24 cellular contexts compared by ENCODE assay signal in the genomic region with DNA sequence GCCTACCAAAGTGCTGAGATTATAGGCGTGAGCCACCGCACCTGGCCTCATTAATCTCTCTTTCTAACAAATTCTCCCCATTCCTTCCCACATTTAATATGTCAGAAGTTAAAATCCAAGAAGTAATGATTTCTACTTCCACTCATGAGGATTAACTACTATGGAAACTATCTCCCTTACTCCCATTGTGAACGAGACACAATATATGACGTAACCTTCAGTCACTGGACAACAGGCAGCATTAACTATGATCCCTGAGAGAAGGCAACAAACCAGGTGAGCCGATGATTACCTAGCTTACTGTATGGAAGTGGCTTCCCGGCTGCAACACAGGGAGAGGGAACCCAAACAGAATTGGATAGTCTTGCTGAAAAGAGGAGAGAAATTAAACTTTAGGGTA. TPM values are rescaled to one million over a fixed set of nuclear protein-coding genes. Genes with fewer than 3 reads are reported as not detected.
DNase-seq lines count a peak whose midpoint lies in the region; ATAC-seq and TF ChIP-seq lines count a peak whose summit lies in the region.
"Had no signal": no experiment of that assay in that cellular context is flagged by ENCODE, and none has a peak within 500 bp of the region (broad histone marks: within the 10 kb centered on the region; RNA-seq: fewer than 3 reads in every experiment).

No MANE protein-coding gene starts in this region.

- peaks cover 80% of the 10 kb centered on the region for H3K4me1 ChIP-seq in BLaER1
- H3K4me1 ChIP-seq in GM23338 (ENCODE audit: insufficient read depth) = peaks cover 8% of the 10 kb centered on the region; the same call in 1 of the 2 replicates
- H3K4me1 ChIP-seq: neural progenitor cell, testis had no signal

- intact Hi-C loops in left ventricle myocardium superior (cut with micrococcal nuclease) = no loop called here

- H3K4me3 ChIP-seq in BLaER1 (no peak overlapping the region), GM23338 (no peak overlapping the region)
- H3K4me3 ChIP-seq: neural progenitor cell, PC-9, psoas muscle, testis had no signal

- no peaks in the 10 kb centered on the region for H3F3A ChIP-seq in GM23338 (replicated peaks; ENCODE audit: low read depth)

- H3K36me3 ChIP-seq in BLaER1 (peaks cover 36% of the 10 kb centered on the region), GM23338 (ENCODE audit: insufficient read depth) (no peaks in the 10 kb centered on the region)
- H3K36me3 ChIP-seq: neural progenitor cell had no signal

- no peaks in the 10 kb centered on the region for H3K9me2 ChIP-seq in GM23338 (ENCODE audit: insufficient read depth)

- H4K20me1 ChIP-seq in BLaER1 (peaks cover 26% of the 10 kb centered on the region), GM23338 (replicated peaks; ENCODE audit: insufficient read depth) (peaks cover 42% of the 10 kb centered on the region; the same call in 1 of the 2 replicates)

- peaks cover 17% of the 10 kb centered on the region for H3K4me1 Mint-ChIP-seq in GM23338
- peaks cover 55% of the 10 kb centered on the region for H3K4me1 Mint-ChIP-seq in activated naive CD8-positive, alpha-beta T cell treated with anti-CD3 and anti-CD28 coated beads for 36 hours
- peaks cover 5% of the 10 kb centered on the region for H3K4me1 Mint-ChIP-seq in mesothelial cell of epicardium

- H3K4me2 ChIP-seq in BLaER1 (peak overlapping the region; percentile 47), GM23338 (no peak overlapping the region)
- H3K4me2 ChIP-seq: neural progenitor cell, PC-9 had no signal

- H3K27me3 ChIP-seq in BLaER1 = no peaks in the 10 kb centered on the region
- H3K27me3 ChIP-seq in GM23338 (ENCODE audit: insufficient read depth) = no peaks in the 10 kb centered on the region
- H3K27me3 ChIP-seq: neural progenitor cell, testis had no signal

- peaks cover 5% of the 10 kb centered on the region for H3K27me3 Mint-ChIP-seq in GM23338 (ENCODE audit: insufficient read depth, low read depth, poor library complexity)
- no peaks in the 10 kb centered on the region for H3K27me3 Mint-ChIP-seq in activated naive CD8-positive, alpha-beta T cell treated with anti-CD3 and anti-CD28 coated beads for 36 hours
- H3K27me3 Mint-ChIP-seq in mesothelial cell of epicardium (ENCODE audit: low read depth) = no peaks in the 10 kb centered on the region

- ATAC-seq in GM23338 (no peak), left ventricle myocardium superior (no peak)
- ATAC-seq: activated T-cell treated with anti-CD3 and anti-CD28 coated beads, Interleukin-2, amount 50 U/mL, for 72 hours; psoas muscle had no signal

- no peaks in the 10 kb centered on the region for H3K9me3 ChIP-seq in BLaER1
- H3K9me3 ChIP-seq: psoas muscle, testis had no signal

- no peaks in the 10 kb centered on the region; the same call in 2 of the 3 replicates for H3K36me3 Mint-ChIP-seq in GM23338 (ENCODE audit: low read depth)
- peaks cover 31% of the 10 kb centered on the region for H3K36me3 Mint-ChIP-seq in activated naive CD8-positive, alpha-beta T cell treated with anti-CD3 and anti-CD28 coated beads for 36 hours
- H3K36me3 Mint-ChIP-seq in mesothelial cell of epicardium = peaks cover 5% of the 10 kb centered on the region

- TF ChIP-seq CTCF in GM23338 (conservative IDR thresholded peaks at IDR 0.05; ENCODE audit: low read depth in 2 of 2) (no peak), mesothelial cell of epicardium (IDR thresholded peaks at IDR 0.05; ENCODE audit: unreplicated experiment) (no peak)

- peak overlapping the region; percentile 74 for H3K27ac ChIP-seq in BLaER1
- H3K27ac ChIP-seq in GM23338 (ENCODE audit: low read depth) = 0 out of 2 replicates have a peak overlapping the region, but pooled peaks have one; percentile 5
- H3K27ac ChIP-seq: neural progenitor cell, PC-9, psoas muscle, testis had no signal

- no peak overlapping the region for H3K4me3 Mint-ChIP-seq in GM23338
- no peak overlapping the region for H3K4me3 Mint-ChIP-seq in activated naive CD8-positive, alpha-beta T cell treated with anti-CD3 and anti-CD28 coated beads for 36 hours
- no peak overlapping the region for H3K4me3 Mint-ChIP-seq in mesothelial cell of epicardium
- H3K4me3 Mint-ChIP-seq: activated T-cell treated with anti-CD3 and anti-CD28 coated beads, Interleukin-2, amount 50 U/mL, for 72 hours; neural progenitor cell; T-helper 1 cell treated with Interleukin-12 subunit alpha and Interleukin-12 subunit beta and Interleukin-4 antibody, amounts not matched to agents 30 μg/mL and 1 μg/mL, for 36 hours had no signal

- H3K79me2 ChIP-seq in GM23338 (replicated peaks; ENCODE audit: insufficient read depth) = peaks cover 100% of the 10 kb centered on the region

- H2AFZ ChIP-seq in GM23338 = no peak overlapping the region
- H2AFZ ChIP-seq: neural progenitor cell, PC-9 had no signal

- no peak overlapping the region for H3K9ac ChIP-seq in BLaER1
- H3K9ac ChIP-seq: neural progenitor cell had no signal

- DNase-seq in GM23338 (ENCODE audit: low spot score) (no peak), mesothelial cell of epicardium (ENCODE audit: low spot score in 2 of 2, unreplicated experiment in 2 of 2) (no peak), left ventricle myocardium superior (no peak), NCI-H187 treated with DMSO at 0.1 percent for 48 hours (lab: John Stamatoyannopoulos, UW) (no peak), GF-D8 (lab: John Stamatoyannopoulos, UW) (no peak)
- DNase-seq in activated naive CD8-positive, alpha-beta T cell treated with anti-CD3 and anti-CD28 coated beads for 36 hours = no peak
- no peak for DNase-seq in activated effector memory CD4-positive, alpha-beta T cell treated with Interleukin-2 at 50 U/mL for 16 hours
- DNase-seq: activated T-cell treated with anti-CD3 and anti-CD28 coated beads, Interleukin-2, amount 50 U/mL, for 72 hours; COR-L47; dermis blood vessel endothelial cell; EL; foreskin fibroblast; hypothalamus; kidney; NCI-H1105; NCI-H748 treated with DMSO at 0.1 percent for 48 hours; PC-9; psoas muscle; SIG-M5; stimulated activated CD8-positive, alpha-beta memory T cell treated with anti-CD3 and anti-CD28 coated beads, Interleukin-4, amount 100 ng/mL, for 48 hours; testis had no signal

- peak overlapping the region; percentile 7 for H3K27ac Mint-ChIP-seq in GM23338
- peak overlapping the region; percentile 14 for H3K27ac Mint-ChIP-seq in activated naive CD8-positive, alpha-beta T cell treated with anti-CD3 and anti-CD28 coated beads for 36 hours
- peak overlapping the region; percentile 55 for H3K27ac Mint-ChIP-seq in mesothelial cell of epicardium
- H3K27ac Mint-ChIP-seq: activated T-cell treated with anti-CD3 and anti-CD28 coated beads, Interleukin-2, amount 50 U/mL, for 72 hours; neural progenitor cell; T-helper 1 cell treated with Interleukin-12 subunit alpha and Interleukin-12 subunit beta and Interleukin-4 antibody, amounts not matched to agents 30 μg/mL and 1 μg/mL, for 36 hours had no signal

- H3K9me3 Mint-ChIP-seq in GM23338 = no peaks in the 10 kb centered on the region
- H3K9me3 Mint-ChIP-seq in activated naive CD8-positive, alpha-beta T cell treated with anti-CD3 and anti-CD28 coated beads for 36 hours = no peaks in the 10 kb centered on the region
- no peaks in the 10 kb centered on the region for H3K9me3 Mint-ChIP-seq in mesothelial cell of epicardium
- H3K9me3 Mint-ChIP-seq: activated T-cell treated with anti-CD3 and anti-CD28 coated beads, Interleukin-2, amount 50 U/mL, for 72 hours; neural progenitor cell; T-helper 1 cell treated with Interleukin-12 subunit alpha and Interleukin-12 subunit beta and Interleukin-4 antibody, amounts not matched to agents 30 μg/mL and 1 μg/mL, for 36 hours had no signal

TF ChIP-seq in GM23338, 12 proteins besides CTCF, POLR2A, EP300 and RAD21 (continues in another document):
- TF ChIP-seq, protein P1, sequence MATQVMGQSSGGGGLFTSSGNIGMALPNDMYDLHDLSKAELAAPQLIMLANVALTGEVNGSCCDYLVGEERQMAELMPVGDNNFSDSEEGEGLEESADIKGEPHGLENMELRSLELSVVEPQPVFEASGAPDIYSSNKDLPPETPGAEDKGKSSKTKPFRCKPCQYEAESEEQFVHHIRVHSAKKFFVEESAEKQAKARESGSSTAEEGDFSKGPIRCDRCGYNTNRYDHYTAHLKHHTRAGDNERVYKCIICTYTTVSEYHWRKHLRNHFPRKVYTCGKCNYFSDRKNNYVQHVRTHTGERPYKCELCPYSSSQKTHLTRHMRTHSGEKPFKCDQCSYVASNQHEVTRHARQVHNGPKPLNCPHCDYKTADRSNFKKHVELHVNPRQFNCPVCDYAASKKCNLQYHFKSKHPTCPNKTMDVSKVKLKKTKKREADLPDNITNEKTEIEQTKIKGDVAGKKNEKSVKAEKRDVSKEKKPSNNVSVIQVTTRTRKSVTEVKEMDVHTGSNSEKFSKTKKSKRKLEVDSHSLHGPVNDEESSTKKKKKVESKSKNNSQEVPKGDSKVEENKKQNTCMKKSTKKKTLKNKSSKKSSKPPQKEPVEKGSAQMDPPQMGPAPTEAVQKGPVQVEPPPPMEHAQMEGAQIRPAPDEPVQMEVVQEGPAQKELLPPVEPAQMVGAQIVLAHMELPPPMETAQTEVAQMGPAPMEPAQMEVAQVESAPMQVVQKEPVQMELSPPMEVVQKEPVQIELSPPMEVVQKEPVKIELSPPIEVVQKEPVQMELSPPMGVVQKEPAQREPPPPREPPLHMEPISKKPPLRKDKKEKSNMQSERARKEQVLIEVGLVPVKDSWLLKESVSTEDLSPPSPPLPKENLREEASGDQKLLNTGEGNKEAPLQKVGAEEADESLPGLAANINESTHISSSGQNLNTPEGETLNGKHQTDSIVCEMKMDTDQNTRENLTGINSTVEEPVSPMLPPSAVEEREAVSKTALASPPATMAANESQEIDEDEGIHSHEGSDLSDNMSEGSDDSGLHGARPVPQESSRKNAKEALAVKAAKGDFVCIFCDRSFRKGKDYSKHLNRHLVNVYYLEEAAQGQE (IDR thresholded peaks at IDR 0.05; ENCODE audit: unreplicated experiment) = no peak
- TF ChIP-seq EZH2phosphoT487 (IDR thresholded peaks at IDR 0.05; ENCODE audit: unreplicated experiment) (no peak), CREB1 (CRISPR knock-in tag; IDR thresholded peaks at IDR 0.05; ENCODE audit: low read depth) (no peak), POLR2AphosphoS5 (IDR thresholded peaks at IDR 0.05; ENCODE audit: low read depth) (no peak), EZH2 (IDR thresholded peaks at IDR 0.05; ENCODE audit: low read depth, unreplicated experiment) (no peak), NANOG (IDR thresholded peaks at IDR 0.05; ENCODE audit: borderline replicate concordance) (no peak)

RNA-seq across cellular contexts. Expression of gene GLG1, which starts 20.0 kb away (rescaled TPM):
- 211 and 226 TPM in 2 replicates for total RNA-seq in GM23338 (2014; rRNA removed; shearing (Covaris generic))
- 58.8 and 61.2 TPM in 2 replicates for polyA plus RNA-seq in GM23338 (2016; fragmentation: Nextera tagmentation; extraction: Ambion mirVana)
- total RNA-seq in activated naive CD8-positive, alpha-beta T cell treated with anti-CD3 and anti-CD28 coated beads for 36 hours = 10 to 100 TPM; 58.7 to 60.8 TPM
- total RNA-seq in mesothelial cell of epicardium (186 to 193 TPM (median 190 TPM) in 3 replicates), left ventricle myocardium superior (80.0 TPM)
